ENCODE assay signal across 8 cellular contexts in genomic region chr11:69101100-69101791, GRCh38. TPM values are rescaled to one million over a fixed set of nuclear protein-coding genes. Genes with fewer than 3 reads are reported as not detected.
DNase-seq lines count a peak whose midpoint lies in the region; ATAC-seq and TF ChIP-seq lines count a peak whose summit lies in the region.

No MANE protein-coding gene starts in this region.

- no peak overlapping the region for H3K4me3 ChIP-seq in cardiac fibroblast (replicated peaks in 1 of 2; ENCODE audit: low read depth in 2 of 2, low read length in 2 of 2)

- ATAC-seq in GM19463 (IDR thresholded peaks at IDR 0.05; ENCODE audit: unreplicated experiment) (peak; percentile 70), left colon (peak; percentile 86), HG03095 (IDR thresholded peaks at IDR 0.05; ENCODE audit: unreplicated experiment) (no peak)
- peak; percentile 86 to 92 for ATAC-seq in activated CD4-positive, CD25-positive, alpha-beta regulatory T cell treated with anti-CD3 and anti-CD28 coated beads, Interleukin-2, amount 50 U/mL, for 24 hours

- DNase-seq in Ammon's horn (ENCODE audit: low spot score) (peak; percentile 79), NCI-H2029 (lab: John Stamatoyannopoulos, UW) (peak; percentile 50), cardiac fibroblast (ENCODE audit: low read depth in 2 of 2) (peak; percentile 69 to 86), left colon (peak; percentile 78 to 79)
- peak; percentile 72 to 76 for DNase-seq in stimulated activated CD4-positive, alpha-beta T cell treated with anti-CD3 and anti-CD28 coated beads, Interleukin-2, amount 100 ng/mL, for 48 hours

- TF ChIP-seq CTCF in cardiac fibroblast (IDR thresholded peaks at IDR 0.05; ENCODE audit: low read depth, low read length), result peak; percentile 99

- intact Hi-C loops in left colon (cut with DNase I, micrococcal nuclease), result loop anchor here (5.0 kb wide), 1 partner anchor 541 kb away; the partner anchor contains the start of gene CCND1 (in 2 of the 2)

RNA-seq across cellular contexts. Expression of gene TPCN2, which starts 52.5 kb away (rescaled TPM):
- total RNA-seq in left colon, result 10 to 100 TPM; 17.1 to 17.6 TPM

RNA-seq across cellular contexts. Expression of gene SMIM38, which starts 54.5 kb away (rescaled TPM):
- under 1 TPM; 0.22 to 0.70 TPM for total RNA-seq in left colon
